ENCODE assay signal across 9 cellular contexts in the genomic region with DNA sequence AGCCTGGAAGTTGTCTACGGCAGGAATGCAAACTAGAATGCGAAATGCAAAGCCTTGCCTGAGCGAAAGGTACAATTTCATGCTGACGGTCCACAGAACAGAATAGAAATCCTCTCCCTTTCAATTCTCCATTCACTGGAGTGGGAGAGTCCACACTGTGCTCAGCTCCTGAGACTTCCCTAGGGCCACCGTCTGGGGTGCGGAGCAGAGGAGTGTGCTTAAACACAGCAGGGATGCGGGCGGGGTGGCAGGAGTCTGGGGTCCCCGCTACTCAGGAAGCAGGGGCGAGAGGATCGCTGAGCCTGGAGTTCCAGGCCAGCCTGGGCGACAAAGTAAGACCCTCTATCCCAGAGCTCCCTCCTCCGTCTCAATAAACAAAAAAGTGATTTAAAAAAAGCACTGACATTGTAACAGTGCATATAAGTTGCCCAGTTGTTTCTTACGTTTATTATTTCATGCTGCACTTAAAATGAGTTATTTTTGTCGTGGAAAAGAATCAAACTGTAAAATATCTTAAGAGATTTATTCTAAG. TPM values are rescaled to one million over a fixed set of nuclear protein-coding genes. Genes with fewer than 3 reads are reported as not detected.
DNase-seq lines count a peak whose midpoint lies in the region; ATAC-seq lines count a peak whose summit lies in the region.
"Had no signal": no experiment of that assay in that cellular context is flagged by ENCODE, and none has a peak within 500 bp of the region (broad histone marks: within the 10 kb centered on the region; RNA-seq: fewer than 3 reads in every experiment).

No MANE protein-coding gene starts in this region.

- H2BK120ac ChIP-seq in trophoblast cell (ENCODE audit: insufficient read depth, low read length, poor library complexity), result peak overlapping the region; percentile 52

- no peak overlapping the region for H3K4ac ChIP-seq in trophoblast cell (ENCODE audit: low read depth, low read length)

- H4K8ac ChIP-seq in trophoblast cell (ENCODE audit: low read depth, low read length), result peak overlapping the region; percentile 18

- H3K4me2 ChIP-seq in trophoblast cell (ENCODE audit: low read length), result peak overlapping the region; percentile 62

- H3K27me3 Mint-ChIP-seq in activated T-cell treated with anti-CD3 and anti-CD28 coated beads, Interleukin-2, amount 50 U/mL, for 24 hours, result no peaks in the 10 kb centered on the region
- H3K27me3 Mint-ChIP-seq in activated CD4-positive, alpha-beta memory T cell treated with anti-CD3 and anti-CD28 coated beads, Interleukin-2, amount 10 ng/mL, durations not matched to agents 7 days and 5 days, result no peaks in the 10 kb centered on the region

- peak overlapping the region; percentile 50 for H2BK5ac ChIP-seq in trophoblast cell (ENCODE audit: low read depth, low read length, poor library complexity)

- peak overlapping the region; percentile 45 for H3K4me3 ChIP-seq in trophoblast cell (ENCODE audit: low read depth, low read length)

- no peaks in the 10 kb centered on the region for H3K27me3 ChIP-seq in trophoblast cell (ENCODE audit: insufficient read depth, low read length)

- CTCF ChIA-PET in activated CD4-positive, alpha-beta memory T cell treated with anti-CD3 and anti-CD28 coated beads, Interleukin-2, amount 10 ng/mL, durations not matched to agents 7 days and 5 days (lab: Charles Lee), result no interaction called here

- H3K23ac ChIP-seq in trophoblast cell (ENCODE audit: low read length), result no peak overlapping the region

- H3K36me3 ChIP-seq in trophoblast cell (ENCODE audit: control insufficient read depth in 1 of 2, insufficient read depth in 2 of 2, low read length in 2 of 2), result peaks cover 17 to 21% of the 10 kb centered on the region in 2 experiments

- peak overlapping the region; percentile 1 for H4K91ac ChIP-seq in trophoblast cell (ENCODE audit: low read depth, low read length)

- H3K9ac ChIP-seq in trophoblast cell (ENCODE audit: low read length), result peak overlapping the region; percentile 1

- POLR2A ChIA-PET in activated CD4-positive, alpha-beta memory T cell treated with anti-CD3 and anti-CD28 coated beads, Interleukin-2, amount 10 ng/mL, durations not matched to agents 7 days and 5 days (lab: Charles Lee), result interaction anchor here (0.6 to 2.7 kb wide), 6 partner anchors 20 to 432 kb away, joined by 3 to 7 read pairs (median 4); a partner anchor contains a TSS

- peak overlapping the region; percentile 28 for H3K14ac ChIP-seq in trophoblast cell (ENCODE audit: low read length)

- H3K9me3 ChIP-seq in trophoblast cell (ENCODE audit: insufficient read depth, low read depth, low read length), result peaks cover 3% of the 10 kb centered on the region

- peaks cover 8% of the 10 kb centered on the region for H3K79me2 ChIP-seq in trophoblast cell (ENCODE audit: control insufficient read depth, insufficient read depth, low read length, poor library complexity)

- peak overlapping the region; percentile 58 for H3K27ac ChIP-seq in trophoblast cell (ENCODE audit: low read depth, low read length)

- peaks cover 9% of the 10 kb centered on the region for H3K79me1 ChIP-seq in trophoblast cell (ENCODE audit: low read length)

- H3K27ac Mint-ChIP-seq in activated T-cell treated with anti-CD3 and anti-CD28 coated beads, Interleukin-2, amount 50 U/mL, for 24 hours, result peak overlapping the region; percentile 88
- H3K27ac Mint-ChIP-seq in activated CD4-positive, alpha-beta memory T cell treated with anti-CD3 and anti-CD28 coated beads, Interleukin-2, amount 10 ng/mL, durations not matched to agents 7 days and 5 days, result peak overlapping the region; percentile 85

- peak overlapping the region; percentile 94 for H3K4me3 Mint-ChIP-seq in activated T-cell treated with anti-CD3 and anti-CD28 coated beads, Interleukin-2, amount 50 U/mL, for 24 hours
- H3K4me3 Mint-ChIP-seq in activated CD4-positive, alpha-beta memory T cell treated with anti-CD3 and anti-CD28 coated beads, Interleukin-2, amount 10 ng/mL, durations not matched to agents 7 days and 5 days, result peak overlapping the region; percentile 96

- peak overlapping the region; percentile 37 for H2BK12ac ChIP-seq in trophoblast cell (ENCODE audit: low read length)

- H3K4me1 ChIP-seq in trophoblast cell (ENCODE audit: control insufficient read depth in 1 of 2, insufficient read depth in 2 of 2, low read length in 2 of 2), result peaks cover 3 to 5% of the 10 kb centered on the region in 2 experiments

- H3K4me1 Mint-ChIP-seq in activated T-cell treated with anti-CD3 and anti-CD28 coated beads, Interleukin-2, amount 50 U/mL, for 24 hours (ENCODE audit: low read depth), result peaks cover 29% of the 10 kb centered on the region
- H3K4me1 Mint-ChIP-seq in activated CD4-positive, alpha-beta memory T cell treated with anti-CD3 and anti-CD28 coated beads, Interleukin-2, amount 10 ng/mL, durations not matched to agents 7 days and 5 days, result peaks cover 27% of the 10 kb centered on the region

- peak; percentile 17 for ATAC-seq in HG03039 (IDR thresholded peaks at IDR 0.05; ENCODE audit: unreplicated experiment)
- no peak for ATAC-seq in GM21825 (IDR thresholded peaks at IDR 0.05; ENCODE audit: unreplicated experiment)

- peaks cover 71% of the 10 kb centered on the region for H3K36me3 Mint-ChIP-seq in activated T-cell treated with anti-CD3 and anti-CD28 coated beads, Interleukin-2, amount 50 U/mL, for 24 hours (ENCODE audit: low read depth)
- peaks cover 53% of the 10 kb centered on the region for H3K36me3 Mint-ChIP-seq in activated CD4-positive, alpha-beta memory T cell treated with anti-CD3 and anti-CD28 coated beads, Interleukin-2, amount 10 ng/mL, durations not matched to agents 7 days and 5 days (ENCODE audit: low read depth)

- H2AFZ ChIP-seq in trophoblast cell (ENCODE audit: insufficient read depth, low read length, poor library complexity), result peak overlapping the region; percentile 61

- H4K12ac ChIP-seq in trophoblast cell (ENCODE audit: low read depth, low read length), result peak overlapping the region; percentile 73

- WGBS in trophoblast cell (ENCODE audit: extremely low coverage, insufficient coverage, insufficient read length), result no CpG with 5 or more reads among the region's 15 CpGs

- peak overlapping the region; percentile 1 for H3K18ac ChIP-seq in trophoblast cell (ENCODE audit: low read length)

- peaks cover 58% of the 10 kb centered on the region for H3K9me3 Mint-ChIP-seq in activated T-cell treated with anti-CD3 and anti-CD28 coated beads, Interleukin-2, amount 50 U/mL, for 24 hours
- H3K9me3 Mint-ChIP-seq in activated CD4-positive, alpha-beta memory T cell treated with anti-CD3 and anti-CD28 coated beads, Interleukin-2, amount 10 ng/mL, durations not matched to agents 7 days and 5 days, result peaks cover 46% of the 10 kb centered on the region

- DNase-seq in activated T-cell treated with anti-CD3 and anti-CD28 coated beads, Interleukin-2, amount 50 U/mL, for 24 hours, result no peak
- DNase-seq in activated T-cell treated with anti-CD3 and anti-CD28 coated beads, Interleukin-2, amount 50 U/mL, for 48 hours, result no peak
- peak; percentile 21 for DNase-seq in activated CD4-positive, alpha-beta memory T cell treated with anti-CD3 and anti-CD28 coated beads, Interleukin-2, amount 10 ng/mL, durations not matched to agents 7 days and 5 days
- DNase-seq in globus pallidus (ENCODE audit: low spot score) (peak; percentile 15), trophoblast cell (no peak), inferior parietal cortex (ENCODE audit: extremely low spot score) (no peak)

- H2AK5ac ChIP-seq in trophoblast cell (ENCODE audit: low read length), result no peak overlapping the region

RNA-seq across cellular contexts. Expression of a gene that starts 0.6 kb away (rescaled TPM):
- 10 to 100 TPM; 11.8 to 14.9 TPM for total RNA-seq in activated CD4-positive, alpha-beta memory T cell treated with anti-CD3 and anti-CD28 coated beads, Interleukin-2, amount 10 ng/mL, durations not matched to agents 7 days and 5 days
- 20.5 and 21.0 TPM in 2 replicates for polyA plus RNA-seq in trophoblast cell (2013)

RNA-seq across cellular contexts. Expression of a gene that starts 40.1 kb away (rescaled TPM):
- total RNA-seq in activated CD4-positive, alpha-beta memory T cell treated with anti-CD3 and anti-CD28 coated beads, Interleukin-2, amount 10 ng/mL, durations not matched to agents 7 days and 5 days, result 1 to 10 TPM; 5.9 to 6.9 TPM
- 9.6 and 9.8 TPM in 2 replicates for polyA plus RNA-seq in trophoblast cell (2013)

RNA-seq across cellular contexts. Expression of a gene that starts 50.4 kb away (rescaled TPM):
- total RNA-seq in activated CD4-positive, alpha-beta memory T cell treated with anti-CD3 and anti-CD28 coated beads, Interleukin-2, amount 10 ng/mL, durations not matched to agents 7 days and 5 days, result not detected
- polyA plus RNA-seq in trophoblast cell (2013), result 301 and 326 TPM in 2 replicates
- total RNA-seq: glomerular endothelial cell had no signal

Comparison
In these comparisons a context has a peak if more than half of its experiments do, and no peak if none do; other contexts are left out.
1. DNase-seq: peak in activated CD4-positive, alpha-beta memory T cell treated with anti-CD3 and anti-CD28 coated beads, Interleukin-2, amount 10 ng/mL, durations not matched to agents 7 days and 5 days (single experiment) and globus pallidus (single experiment); none in activated T-cell treated with anti-CD3 and anti-CD28 coated beads, Interleukin-2, amount 50 U/mL, for 24 hours (single experiment), activated T-cell treated with anti-CD3 and anti-CD28 coated beads, Interleukin-2, amount 50 U/mL, for 48 hours (0 of 2), trophoblast cell (0 of 2) and inferior parietal cortex (single experiment).